Comparison of ENCODE assay signal across 26 cellular contexts in genomic region chr13:93967286-93967685, GRCh38.
"Had no signal": no experiment of that assay in that cellular context is flagged by ENCODE, and none has a peak within 500 bp of the region (broad histone marks: within the 10 kb centered on the region; RNA-seq: fewer than 3 reads in every experiment).

No MANE protein-coding gene starts in this region.

- H3K4me3 ChIP-seq: coronary artery, dorsolateral prefrontal cortex, esophagus muscularis mucosa, gastrocnemius medialis, heart left ventricle had no signal

- H3K9me3 ChIP-seq: esophagus muscularis mucosa, gastrocnemius medialis, heart left ventricle had no signal

- ATAC-seq: activated CD4-positive, CD25-positive, alpha-beta regulatory T cell treated with anti-CD3 and anti-CD28 coated beads, Interleukin-2, amount 50 U/mL, for 24 hours; activated CD8-positive, alpha-beta T cell treated with anti-CD3 and anti-CD28 coated beads for 36 hours; activated T-cell treated with anti-CD3 and anti-CD28 coated beads, Interleukin-2, amount 50 U/mL, for 4 hours; activated T-helper 17 cell treated with anti-CD3 and anti-CD28 coated beads, Interleukin-2, amount 50 U/mL, for 72 hours; foreskin keratinocyte; gastrocnemius medialis; heart left ventricle had no signal

- H3K27ac ChIP-seq: brain microvascular endothelial cell, coronary artery, dorsolateral prefrontal cortex, esophagus muscularis mucosa, foreskin keratinocyte, gastrocnemius medialis, heart left ventricle had no signal

- H3K27me3 ChIP-seq: brain microvascular endothelial cell, dorsolateral prefrontal cortex, esophagus muscularis mucosa, foreskin keratinocyte, gastrocnemius medialis, heart left ventricle had no signal

- H3K36me3 ChIP-seq: brain microvascular endothelial cell, esophagus muscularis mucosa, gastrocnemius medialis, heart left ventricle had no signal

- DNase-seq: activated B cell treated with CpG ODN at 0.5 μM for 24 hours; activated CD4-positive, alpha-beta T cell treated with anti-CD3 and anti-CD28 coated beads for 48 hours; activated CD4-positive, alpha-beta T cell treated with anti-CD3 and anti-CD28 coated beads, Interleukin-2, amount 50 U/mL, for 1 hour; activated CD4-positive, alpha-beta T cell treated with anti-CD3 and anti-CD28 coated beads, Interleukin-2, amount 50 U/mL, for 48 hours; activated CD8-positive, alpha-beta memory T cell treated with anti-CD3 and anti-CD28 coated beads for 24 hours; activated CD8-positive, alpha-beta T cell treated with anti-CD3 and anti-CD28 coated beads for 36 hours; activated effector memory CD4-positive, alpha-beta T cell treated with Interleukin-2 at 50 U/mL for 16 hours; activated gamma-delta T cell treated with Interleukin-2 at 50 U/mL for 16 hours; activated naive CD4-positive, alpha-beta T cell treated with anti-CD3 and anti-CD28 coated beads, Interleukin-2, amount 50 U/mL, for 16 hours; activated naive CD4-positive, alpha-beta T cell treated with Interleukin-2 at 50 U/mL for 16 hours; activated T-cell treated with anti-CD3 and anti-CD28 coated beads, Interleukin-2, amount 50 U/mL, for 4 hours; amniotic stem cell; anterior cingulate cortex; brain microvascular endothelial cell; dorsolateral prefrontal cortex; effector memory CD4-positive, alpha-beta T cell; erythroblast; foreskin keratinocyte; gastrocnemius medialis; glutamatergic neuron; heart left ventricle; T-helper 2 cell had no signal

- H3K4me1 ChIP-seq: esophagus muscularis mucosa, foreskin keratinocyte, gastrocnemius medialis, heart left ventricle had no signal
